ENCODE assay signal across 24 cellular contexts in genomic region chr1:25643962-25644361, GRCh38. TPM values are rescaled to one million over a fixed set of nuclear protein-coding genes. Genes with fewer than 3 reads are reported as not detected.
DNase-seq lines count a peak whose midpoint lies in the region; ATAC-seq, FAIRE-seq and TF ChIP-seq lines count a peak whose summit lies in the region.
"Had no signal": no experiment of that assay in that cellular context is flagged by ENCODE, and none has a peak within 500 bp of the region (broad histone marks: within the 10 kb centered on the region; RNA-seq: fewer than 3 reads in every experiment).

No MANE protein-coding gene starts in this region.

- no peaks in the 10 kb centered on the region for H3K27me3 ChIP-seq in CD4-positive, CD25-positive, alpha-beta regulatory T cell (ENCODE audit: control insufficient read depth, insufficient read depth, low read length)
- H3K27me3 ChIP-seq: upper lobe of right lung had no signal

- no peak for FAIRE-seq in GM12891 (lab: Jason Lieb, UNC)
- FAIRE-seq: H54 had no signal

- no peaks in the 10 kb centered on the region for H3K36me3 ChIP-seq in CD4-positive, CD25-positive, alpha-beta regulatory T cell (ENCODE audit: control insufficient read depth, insufficient read depth, low read length)
- H3K36me3 ChIP-seq: upper lobe of right lung, WERI-Rb-1 had no signal

- peaks cover 0 to 4% of the 10 kb centered on the region in 2 experiments for H3K9me3 ChIP-seq in CD4-positive, CD25-positive, alpha-beta regulatory T cell (ENCODE audit: control insufficient read depth in 2 of 2, low read length in 2 of 2)
- H3K9me3 ChIP-seq: upper lobe of right lung had no signal

- no peak for ATAC-seq in CD4-positive, CD25-positive, alpha-beta regulatory T cell (ENCODE audit: low read depth in 2 of 2)
- ATAC-seq in activated CD8-positive, alpha-beta memory T cell treated with anti-CD3 and anti-CD28 coated beads, Interleukin-2, amount 10 ng/mL, durations not matched to agents 7 days and 5 days = no peak
- ATAC-seq: activated CD8-positive, alpha-beta T cell treated with anti-CD3 and anti-CD28 coated beads for 36 hours; upper lobe of right lung had no signal

- TF ChIP-seq POLR2A in GM12891 (IDR thresholded peaks at IDR 0.05; ENCODE audit: low read depth, low read length) = no peak

- peak overlapping the region in 3 of 4 donors; percentile 4 to 9 (median 8) for H3K4me3 Mint-ChIP-seq in CD4-positive, CD25-positive, alpha-beta regulatory T cell
- no peak overlapping the region for H3K4me3 Mint-ChIP-seq in activated CD8-positive, alpha-beta memory T cell treated with anti-CD3 and anti-CD28 coated beads, Interleukin-2, amount 10 ng/mL, durations not matched to agents 7 days and 5 days
- H3K4me3 Mint-ChIP-seq: activated CD8-positive, alpha-beta T cell treated with anti-CD3 and anti-CD28 coated beads for 36 hours had no signal

- CTCF ChIA-PET in activated CD8-positive, alpha-beta memory T cell treated with anti-CD3 and anti-CD28 coated beads, Interleukin-2, amount 10 ng/mL, durations not matched to agents 7 days and 5 days (lab: Charles Lee) = interaction anchor here (1.5 to 5.0 kb wide), 3 partner anchors 22 to 32 kb away, joined by 3 to 24 read pairs (median 11); no protein-coding TSS in a partner anchor

- peaks cover 16 to 74% (median 33%) of the 10 kb centered on the region in 4 donors for H3K4me1 Mint-ChIP-seq in CD4-positive, CD25-positive, alpha-beta regulatory T cell
- peaks cover 44% of the 10 kb centered on the region for H3K4me1 Mint-ChIP-seq in activated CD8-positive, alpha-beta memory T cell treated with anti-CD3 and anti-CD28 coated beads, Interleukin-2, amount 10 ng/mL, durations not matched to agents 7 days and 5 days

- H3K36me3 Mint-ChIP-seq in CD4-positive, CD25-positive, alpha-beta regulatory T cell = peaks cover 22% of the 10 kb centered on the region
- peaks cover 38% of the 10 kb centered on the region for H3K36me3 Mint-ChIP-seq in activated CD8-positive, alpha-beta memory T cell treated with anti-CD3 and anti-CD28 coated beads, Interleukin-2, amount 10 ng/mL, durations not matched to agents 7 days and 5 days

- peaks cover 29% of the 10 kb centered on the region for H3K4me1 ChIP-seq in CD4-positive, CD25-positive, alpha-beta regulatory T cell (ENCODE audit: control insufficient read depth, insufficient read depth, low read length, poor library complexity, severe bottlenecking)

- DNase-seq in DMS79 treated with DMSO at 0.1 percent for 48 hours (lab: John Stamatoyannopoulos, UW) (peak; percentile 14), DMS79 (lab: John Stamatoyannopoulos, UW) (no peak), iPS-NIHi7 (ENCODE audit: extremely low spot score) (peak; percentile 7), globus pallidus (ENCODE audit: low spot score) (no peak), GM12891 (ENCODE audit: insufficient read length, low spot score) (no peak), cerebellar nuclear complex (lab: John Stamatoyannopoulos, UW) (no peak)
- no peak for DNase-seq in CD4-positive, CD25-positive, alpha-beta regulatory T cell
- DNase-seq in activated CD8-positive, alpha-beta memory T cell treated with anti-CD3 and anti-CD28 coated beads, Interleukin-2, amount 10 ng/mL, durations not matched to agents 7 days and 5 days = peak; percentile 39
- DNase-seq: activated CD8-positive, alpha-beta T cell treated with anti-CD3 and anti-CD28 coated beads for 36 hours; DND-41; effector CD4-positive, alpha-beta T cell; erythroblast; KG1; mesenchymal stem cell; MV-4-11; NCI-H1694; NCI-H69; occipital lobe; RPMI8226; upper lobe of right lung; WERI-Rb-1 had no signal

- no peak overlapping the region for H3K4me3 ChIP-seq in CD4-positive, CD25-positive, alpha-beta regulatory T cell (ENCODE audit: low read depth, low read length)
- H3K4me3 ChIP-seq: upper lobe of right lung had no signal

- peaks cover 43% of the 10 kb centered on the region for H3K27me3 Mint-ChIP-seq in CD4-positive, CD25-positive, alpha-beta regulatory T cell
- peaks cover 80% of the 10 kb centered on the region for H3K27me3 Mint-ChIP-seq in activated CD8-positive, alpha-beta memory T cell treated with anti-CD3 and anti-CD28 coated beads, Interleukin-2, amount 10 ng/mL, durations not matched to agents 7 days and 5 days

- H3K9me3 Mint-ChIP-seq in CD4-positive, CD25-positive, alpha-beta regulatory T cell = peaks cover 0 to 5% (median 2%) of the 10 kb centered on the region in 7 donors
- H3K9me3 Mint-ChIP-seq in activated CD8-positive, alpha-beta memory T cell treated with anti-CD3 and anti-CD28 coated beads, Interleukin-2, amount 10 ng/mL, durations not matched to agents 7 days and 5 days (ENCODE audit: low read depth) = peaks cover 3% of the 10 kb centered on the region

- no peak overlapping the region for H3K27ac ChIP-seq in CD4-positive, CD25-positive, alpha-beta regulatory T cell (ENCODE audit: insufficient read depth, low read length, poor library complexity, severe bottlenecking)
- H3K27ac ChIP-seq: 22Rv1, upper lobe of right lung, WERI-Rb-1 had no signal

- peak overlapping the region; percentile 63 to 91 (median 86) for H3K27ac Mint-ChIP-seq in CD4-positive, CD25-positive, alpha-beta regulatory T cell
- no peak overlapping the region for H3K27ac Mint-ChIP-seq in activated CD8-positive, alpha-beta memory T cell treated with anti-CD3 and anti-CD28 coated beads, Interleukin-2, amount 10 ng/mL, durations not matched to agents 7 days and 5 days
- H3K27ac Mint-ChIP-seq: activated CD8-positive, alpha-beta T cell treated with anti-CD3 and anti-CD28 coated beads for 36 hours had no signal

TF ChIP-seq in GM12891, 5 proteins besides CTCF, POLR2A, EP300 and RAD21:
- TF ChIP-seq POLR2AphosphoS5 (IDR thresholded peaks at IDR 0.05; ENCODE audit: low read depth, low read length) (no peak), PAX5 (IDR thresholded peaks at IDR 0.05; ENCODE audit: insufficient read depth, low read length, severe bottlenecking) (no peak), POU2F2 (IDR thresholded peaks at IDR 0.05; ENCODE audit: low read depth, low read length) (no peak), TAF1 (IDR thresholded peaks at IDR 0.05; ENCODE audit: low read depth, low read length) (no peak), SPI1 (IDR thresholded peaks at IDR 0.05; ENCODE audit: low read depth, low read length) (no peak)

RNA-seq across cellular contexts. Expression of gene MAN1C1, which starts 27.4 kb away (rescaled TPM):
- 15.1 TPM for total RNA-seq in CD4-positive, CD25-positive, alpha-beta regulatory T cell
- polyA plus RNA-seq in CD4-positive, CD25-positive, alpha-beta regulatory T cell = 1 to 10 TPM; 3.1 to 3.5 (median 3.3) TPM
- total RNA-seq in activated CD8-positive, alpha-beta memory T cell treated with anti-CD3 and anti-CD28 coated beads, Interleukin-2, amount 10 ng/mL, durations not matched to agents 7 days and 5 days = 10 to 100 TPM; 15.5 to 20.0 TPM
- 0.94 TPM for polyA plus RNA-seq in GM12891 (2012; ENCODE audit: low read depth, missing spikeins)
- total RNA-seq: HT1080 had no signal

Comparison
In these comparisons a context has a peak if more than half of its experiments do, and no peak if none do; other contexts are left out.
1. DNase-seq: peak in DMS79 treated with DMSO at 0.1 percent for 48 hours (single experiment), activated CD8-positive, alpha-beta memory T cell treated with anti-CD3 and anti-CD28 coated beads, Interleukin-2, amount 10 ng/mL, durations not matched to agents 7 days and 5 days (single experiment) and iPS-NIHi7 (single experiment); none in DMS79 (single experiment), CD4-positive, CD25-positive, alpha-beta regulatory T cell (0 of 3), globus pallidus (single experiment), GM12891 (single experiment) and cerebellar nuclear complex (0 of 2).